Comparison of ENCODE assay signal across 1 cellular context in genomic region chr17:50381260-50381815, GRCh38.
TF ChIP-seq lines count a peak whose summit lies in the region.

No MANE protein-coding gene starts in this region.

TF ChIP-seq in HCT116, 20 proteins besides CTCF, POLR2A, EP300 and RAD21 (continued from another document):
- no peak for TF ChIP-seq ATF3 (IDR thresholded peaks at IDR 0.05)
